In genomic region chr13:46617885-46618284, GRCh38 we compare ENCODE assay signal across 18 cellular contexts.
A peak's percentile ranks its signal among the peaks of the same experiment; 100 is the strongest.
DNase-seq lines count a peak whose midpoint lies in the region; ATAC-seq, FAIRE-seq and TF ChIP-seq lines count a peak whose summit lies in the region.
"Had no signal": no experiment of that assay in that cellular context is flagged by ENCODE, and none has a peak within 500 bp of the region (broad histone marks: within the 10 kb centered on the region; RNA-seq: fewer than 3 reads in every experiment).

No MANE protein-coding gene starts in this region.

- CTCF ChIA-PET in GM12878 (lab: Yijun Ruan, JAX): interaction anchor here (1.4 to 4.8 kb wide), 5 partner anchors 8 to 16 kb away, joined by 3 to 39 read pairs (median 5); no protein-coding TSS in a partner anchor

- FAIRE-seq in GM12892 (lab: Jason Lieb, UNC) (peak; percentile 48), GM12878 (lab: Jason Lieb, UNC) (no peak)
- FAIRE-seq: H1 had no signal

- peak; percentile 6; the same call in 2 of the 3 replicates for ATAC-seq in GM12878
- no peak for ATAC-seq in HG02571 (IDR thresholded peaks at IDR 0.05; ENCODE audit: unreplicated experiment)
- no peak for ATAC-seq in stimulated activated naive CD8-positive, alpha-beta T cell treated with anti-CD3 and anti-CD28 coated beads, Interleukin-15, amount 100 ng/mL, for 72 hours

- no peak overlapping the region for H3K27ac Mint-ChIP-seq in T-helper 2 cell treated with Interferon-gamma antibody and Interleukin-4, amounts not matched to agents 5 μg/mL and 100 μg/mL, for 36 hours
- no peak overlapping the region for H3K27ac Mint-ChIP-seq in stimulated activated naive CD8-positive, alpha-beta T cell treated with anti-CD3 and anti-CD28 coated beads, Interleukin-15, amount 100 ng/mL, for 72 hours

- BruUV-seq in GM12878 (replicated peaks; lab: Mats Ljungman, UMichigan): no TSS peak

- H3K4me2 ChIP-seq in GM12878 (ENCODE audit: control insufficient read depth, insufficient read depth) (peak overlapping the region; percentile 47), parathyroid adenoma (ENCODE audit: low read length) (no peak overlapping the region)

- H3K9ac ChIP-seq in GM12878 (ENCODE audit: control insufficient read depth, insufficient read depth, low read length): no peak overlapping the region
- no peak overlapping the region for H3K9ac ChIP-seq in parathyroid adenoma

- no peak for TF ChIP-seq RAD21 in GM12878 (IDR thresholded peaks at IDR 0.05; ENCODE audit: insufficient read depth, low read depth, low read length)

- DNase-seq in GM12892 (ENCODE audit: insufficient read length) (no peak), GM12878 (ENCODE audit: low read depth, low spot score) (no peak), uterus (no peak)
- no peak for DNase-seq in T-helper 2 cell treated with Interferon-gamma antibody and Interleukin-4, amounts not matched to agents 5 μg/mL and 100 μg/mL, for 36 hours (ENCODE audit: low spot score)
- DNase-seq in activated naive CD4-positive, alpha-beta T cell treated with anti-CD3 and anti-CD28 coated beads, Interleukin-2, amount 50 U/mL, for 16 hours: no peak
- DNase-seq in stimulated activated naive CD8-positive, alpha-beta T cell treated with anti-CD3 and anti-CD28 coated beads, Interleukin-15, amount 100 ng/mL, for 72 hours: no peak
- DNase-seq: C1 segment of cervical spinal cord, DMS153, KBM-7, NCI-H1092, NCI-H2227 treated with DMSO at 0.1 percent for 48 hours, NCI-H524 treated with DMSO at 0.1 percent for 48 hours, OCI-M1, RPMI8226 had no signal

- H3K79me2 ChIP-seq in GM12878 (ENCODE audit: control insufficient read depth, insufficient read depth, low read length) (peaks cover 93% of the 10 kb centered on the region), parathyroid adenoma (peaks cover 8% of the 10 kb centered on the region)

- in situ Hi-C loops in GM12878 (cut with MboI): no loop called here

- TF ChIP-seq CTCF in GM12878 (IDR thresholded peaks at IDR 0.05 in 2 of 3, conservative IDR thresholded peaks at IDR 0.05 in 1 of 3; ENCODE audit: control insufficient read depth in 2 of 3, extremely low read depth in 1 of 3, insufficient read depth in 1 of 3, low read depth in 3 of 3, low read length in 3 of 3): no peak
- no peak for TF ChIP-seq CTCF in parathyroid adenoma (IDR thresholded peaks at IDR 0.05)
- no peak for TF ChIP-seq CTCF in uterus (IDR thresholded peaks at IDR 0.05)

- no peaks in the 10 kb centered on the region; the same call in 1 of the 3 replicates for H3K9me3 ChIP-seq in GM12878 (replicated peaks; ENCODE audit: control insufficient read depth, insufficient read depth, low read length)
- H3K9me3 ChIP-seq in parathyroid adenoma (ENCODE audit: control insufficient read depth, low read length): no peaks in the 10 kb centered on the region
- H3K9me3 ChIP-seq in uterus: no peaks in the 10 kb centered on the region

- no peaks in the 10 kb centered on the region for H3K9me3 Mint-ChIP-seq in T-helper 2 cell treated with Interferon-gamma antibody and Interleukin-4, amounts not matched to agents 5 μg/mL and 100 μg/mL, for 36 hours
- no peaks in the 10 kb centered on the region for H3K9me3 Mint-ChIP-seq in stimulated activated naive CD8-positive, alpha-beta T cell treated with anti-CD3 and anti-CD28 coated beads, Interleukin-15, amount 100 ng/mL, for 72 hours

- H3K36me3 ChIP-seq in GM12878 (ENCODE audit: control insufficient read depth in 2 of 2, insufficient read depth in 2 of 2, low read length in 1 of 2): no peaks in the 10 kb centered on the region; a peak in 1 of 4 replicates
- no peaks in the 10 kb centered on the region for H3K36me3 ChIP-seq in parathyroid adenoma (ENCODE audit: control insufficient read depth, insufficient read depth, low read length)
- H3K36me3 ChIP-seq in uterus: no peaks in the 10 kb centered on the region

- POLR2A ChIA-PET in GM12878 (lab: Charles Lee): interaction anchor here (0.7 to 1.5 kb wide), 4 partner anchors 9 to 62 kb away, joined by 3 to 4 read pairs (median 3); no protein-coding TSS in a partner anchor

- H3K4me1 Mint-ChIP-seq in T-helper 2 cell treated with Interferon-gamma antibody and Interleukin-4, amounts not matched to agents 5 μg/mL and 100 μg/mL, for 36 hours (ENCODE audit: low read depth): peaks cover 17% of the 10 kb centered on the region
- H3K4me1 Mint-ChIP-seq in stimulated activated naive CD8-positive, alpha-beta T cell treated with anti-CD3 and anti-CD28 coated beads, Interleukin-15, amount 100 ng/mL, for 72 hours: peaks cover 67% of the 10 kb centered on the region

- H3K36me3 Mint-ChIP-seq in T-helper 2 cell treated with Interferon-gamma antibody and Interleukin-4, amounts not matched to agents 5 μg/mL and 100 μg/mL, for 36 hours (ENCODE audit: low read depth): no peaks in the 10 kb centered on the region

- WGBS in GM12878 (ENCODE audit: insufficient coverage, insufficient replicate concordance, low lambda C conversion rate, missing lambda C conversion rate): 61% methylated on average over 5 of the region's 5 CpGs

- H3K4me1 ChIP-seq in GM12878 (ENCODE audit: control insufficient read depth, insufficient read depth, low read length) (peaks cover 55% of the 10 kb centered on the region), parathyroid adenoma (peaks cover 31% of the 10 kb centered on the region), uterus (peaks cover 8 to 19% of the 10 kb centered on the region in 2 donors)

- intact Hi-C loops in GM12878 (cut with micrococcal nuclease; ENCODE audit: unreplicated experiment) (no loop called here), uterus (cut with DNase I; ENCODE audit: low total_unique reads) (no loop called here)

- no peak overlapping the region for H3K4me3 Mint-ChIP-seq in T-helper 2 cell treated with Interferon-gamma antibody and Interleukin-4, amounts not matched to agents 5 μg/mL and 100 μg/mL, for 36 hours
- no peak overlapping the region for H3K4me3 Mint-ChIP-seq in stimulated activated naive CD8-positive, alpha-beta T cell treated with anti-CD3 and anti-CD28 coated beads, Interleukin-15, amount 100 ng/mL, for 72 hours

- TF ChIP-seq EP300 in GM12878 (IDR thresholded peaks at IDR 0.05; ENCODE audit: borderline replicate concordance in 1 of 2, control insufficient read depth in 1 of 2, low read depth in 2 of 2, low read length in 2 of 2): no peak

- H3K27me3 ChIP-seq in GM12878 (replicated peaks in 1 of 2; ENCODE audit: control insufficient read depth in 2 of 2, insufficient read depth in 2 of 2, low read length in 1 of 2) (no peaks in the 10 kb centered on the region), parathyroid adenoma (ENCODE audit: control insufficient read depth, insufficient read depth, low read length) (no peaks in the 10 kb centered on the region), uterus (no peaks in the 10 kb centered on the region)

- H3K4me3 ChIP-seq in GM12878 (no peak overlapping the region), parathyroid adenoma (ENCODE audit: low read depth, low read length) (no peak overlapping the region), uterus (no peak overlapping the region)

- RAD21 ChIA-PET in GM12878 (lab: Charles Lee; ENCODE audit: unreplicated experiment): interaction anchor here (1.4 kb wide), 1 partner anchor 51 kb away, joined by 3 read pairs; no protein-coding TSS in a partner anchor

- H2AFZ ChIP-seq in GM12878 (ENCODE audit: control insufficient read depth, low read depth, low read length) (no peak overlapping the region), parathyroid adenoma (no peak overlapping the region)

- SMC1A ChIA-PET in GM12878 (lab: Charles Lee; ENCODE audit: uncharacterized antibody, unreplicated experiment): interaction anchor here (1.0 to 9.0 kb wide), 12 partner anchors 9 to 103 kb away, joined by 3 to 170 read pairs (median 8); no protein-coding TSS in a partner anchor

- H3K27me3 Mint-ChIP-seq in T-helper 2 cell treated with Interferon-gamma antibody and Interleukin-4, amounts not matched to agents 5 μg/mL and 100 μg/mL, for 36 hours (ENCODE audit: low read depth): no peaks in the 10 kb centered on the region
- H3K27me3 Mint-ChIP-seq in stimulated activated naive CD8-positive, alpha-beta T cell treated with anti-CD3 and anti-CD28 coated beads, Interleukin-15, amount 100 ng/mL, for 72 hours: no peaks in the 10 kb centered on the region

- no peak for TF ChIP-seq POLR2A in GM12892 (IDR thresholded peaks at IDR 0.05; ENCODE audit: low read depth, low read length)
- no peak for TF ChIP-seq POLR2A in GM12878 (IDR thresholded peaks at IDR 0.05; ENCODE audit: low read depth, low read length)
- no peak for TF ChIP-seq POLR2A in uterus (IDR thresholded peaks at IDR 0.05)

- H3K27ac ChIP-seq in GM12878 (ENCODE audit: control insufficient read depth, insufficient read depth) (peak overlapping the region; percentile 66; the same call in 1 of the 2 replicates), parathyroid adenoma (peak overlapping the region; percentile 87), uterus (peak overlapping the region; percentile 81 to 96)
- H3K27ac ChIP-seq: HL-60 had no signal

- no peaks in the 10 kb centered on the region for H4K20me1 ChIP-seq in GM12878 (ENCODE audit: control insufficient read depth, insufficient read depth)

TF ChIP-seq in GM12878, 131 proteins besides CTCF, POLR2A, EP300 and RAD21:
- TF ChIP-seq PAX5 (IDR thresholded peaks at IDR 0.05; ENCODE audit: borderline replicate concordance, low read depth, low read length): peak; percentile 52; the same call in 1 of the 2 replicates
- no peak for TF ChIP-seq MEF2A (IDR thresholded peaks at IDR 0.05; ENCODE audit: insufficient read depth, low read depth, low read length)
